ENCODE assay signal across 22 cellular contexts in the genomic region with DNA sequence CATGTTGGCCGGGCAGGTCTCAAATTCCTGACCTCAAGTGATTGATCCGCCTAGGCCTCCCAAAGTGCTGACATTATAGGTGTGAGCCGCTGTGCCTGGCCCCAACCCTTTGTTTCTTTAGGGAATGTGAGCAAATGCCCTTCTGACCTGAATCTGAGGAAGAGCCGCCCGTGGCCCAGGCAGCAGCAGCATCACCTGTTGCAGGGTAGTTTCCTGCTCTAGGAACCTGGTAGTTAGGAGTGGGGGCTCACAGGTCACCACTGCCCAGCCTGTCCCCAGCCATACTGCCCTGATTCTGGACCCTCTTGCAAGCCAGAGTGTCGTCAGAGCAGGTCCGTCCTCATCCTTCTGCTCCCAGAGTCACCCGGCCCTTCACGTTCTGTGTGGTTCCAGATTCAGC. TPM values are rescaled to one million over a fixed set of nuclear protein-coding genes. Genes with fewer than 3 reads are reported as not detected.
DNase-seq lines count a peak whose midpoint lies in the region; ATAC-seq, FAIRE-seq and TF ChIP-seq lines count a peak whose summit lies in the region.
"Had no signal": no experiment of that assay in that cellular context is flagged by ENCODE, and none has a peak within 500 bp of the region (broad histone marks: within the 10 kb centered on the region; RNA-seq: fewer than 3 reads in every experiment).

No MANE protein-coding gene starts in this region.

- no peaks in the 10 kb centered on the region for H3K9me3 ChIP-seq in HEK293 (ENCODE audit: control insufficient read depth, insufficient read depth, low read depth, low read length)
- H3K9me3 ChIP-seq in lower lobe of right lung, result no peaks in the 10 kb centered on the region
- H3K9me3 ChIP-seq: BLaER1 had no signal

- TF ChIP-seq CTCF in HEK293 (tag by site-specific recombination; IDR thresholded peaks at IDR 0.05), result no peak
- no peak for TF ChIP-seq CTCF in lower lobe of right lung (IDR thresholded peaks at IDR 0.05)
- no peak for TF ChIP-seq CTCF in coronary artery (IDR thresholded peaks at IDR 0.05)

- H3K4me3 ChIP-seq in HEK293 (ENCODE audit: low read depth, low read length) (no peak overlapping the region), lower lobe of right lung (no peak overlapping the region), coronary artery (no peak overlapping the region)
- H3K4me3 ChIP-seq: BLaER1, GM12878, GM23248 had no signal

- H3K9me3 Mint-ChIP-seq in activated naive CD4-positive, alpha-beta T cell treated with anti-CD3 and anti-CD28 coated beads, Interleukin-2, amount 50 U/mL, for 24 hours, result no peaks in the 10 kb centered on the region
- no peaks in the 10 kb centered on the region for H3K9me3 Mint-ChIP-seq in stimulated activated effector memory CD8-positive, alpha-beta T cell treated with anti-CD3 and anti-CD28 coated beads, Interleukin-12 subunit alpha, Interleukin-12 subunit beta, amount 100 ng/mL, for 72 hours

- no peaks in the 10 kb centered on the region for H3K36me3 Mint-ChIP-seq in activated naive CD4-positive, alpha-beta T cell treated with anti-CD3 and anti-CD28 coated beads, Interleukin-2, amount 50 U/mL, for 24 hours
- peaks cover 28% of the 10 kb centered on the region for H3K36me3 Mint-ChIP-seq in stimulated activated effector memory CD8-positive, alpha-beta T cell treated with anti-CD3 and anti-CD28 coated beads, Interleukin-12 subunit alpha, Interleukin-12 subunit beta, amount 100 ng/mL, for 72 hours

- DNase-seq in activated naive CD4-positive, alpha-beta T cell (lab: John Stamatoyannopoulos, UW), result no peak
- peak; percentile 22 for DNase-seq in lower lobe of right lung
- DNase-seq in stimulated activated effector memory CD8-positive, alpha-beta T cell treated with anti-CD3 and anti-CD28 coated beads, Interleukin-12 subunit alpha, Interleukin-12 subunit beta, amount 100 ng/mL, for 72 hours (ENCODE audit: low spot score in 2 of 2), result no peak
- no peak for DNase-seq in HTR-8/SVneo (ENCODE audit: insufficient read length, low spot score)
- DNase-seq in coronary artery (ENCODE audit: low spot score), result no peak
- DNase-seq: CD8-positive, alpha-beta memory T cell; COR-L47; DMS 273 treated with DMSO at 0.1 percent for 48 hours; DMS53; DND-41; EL; GM23248; HCEC 1CT; HFFc6 had no signal

- POLR2A ChIA-PET in HEK293 (lab: Yijun Ruan, JAX), result no interaction called here

- intact Hi-C loops in lower lobe of right lung (cut with DNase I), result no loop called here

- peaks cover 5% of the 10 kb centered on the region for H3K4me1 Mint-ChIP-seq in activated naive CD4-positive, alpha-beta T cell treated with anti-CD3 and anti-CD28 coated beads, Interleukin-2, amount 50 U/mL, for 24 hours
- peaks cover 13% of the 10 kb centered on the region for H3K4me1 Mint-ChIP-seq in stimulated activated effector memory CD8-positive, alpha-beta T cell treated with anti-CD3 and anti-CD28 coated beads, Interleukin-12 subunit alpha, Interleukin-12 subunit beta, amount 100 ng/mL, for 72 hours

- CTCF ChIA-PET in HEK293 (lab: Yijun Ruan, JAX), result no interaction called here

- H3K27me3 ChIP-seq in lower lobe of right lung (ENCODE audit: low read depth), result no peaks in the 10 kb centered on the region

- H3K4me3 Mint-ChIP-seq in activated naive CD4-positive, alpha-beta T cell treated with anti-CD3 and anti-CD28 coated beads, Interleukin-2, amount 50 U/mL, for 24 hours, result no peak overlapping the region
- H3K4me3 Mint-ChIP-seq in stimulated activated effector memory CD8-positive, alpha-beta T cell treated with anti-CD3 and anti-CD28 coated beads, Interleukin-12 subunit alpha, Interleukin-12 subunit beta, amount 100 ng/mL, for 72 hours, result peak overlapping the region; percentile 36
- H3K4me3 Mint-ChIP-seq: HFFc6 had no signal

- H3K36me3 ChIP-seq in HEK293 (ENCODE audit: control insufficient read depth in 2 of 2, insufficient read depth in 1 of 2, low read length in 2 of 2), result peaks cover 34 to 37% of the 10 kb centered on the region in 2 experiments
- no peaks in the 10 kb centered on the region for H3K36me3 ChIP-seq in lower lobe of right lung

- H3K27me3 Mint-ChIP-seq in activated naive CD4-positive, alpha-beta T cell treated with anti-CD3 and anti-CD28 coated beads, Interleukin-2, amount 50 U/mL, for 24 hours, result peaks cover 3% of the 10 kb centered on the region

- H3K4me1 ChIP-seq in HEK293 (ENCODE audit: control insufficient read depth, insufficient read depth, low read length) (no peaks in the 10 kb centered on the region; the same call in 1 of the 2 replicates), lower lobe of right lung (peaks cover 16% of the 10 kb centered on the region)

- peak overlapping the region; percentile 30 for H3K27ac Mint-ChIP-seq in activated naive CD4-positive, alpha-beta T cell treated with anti-CD3 and anti-CD28 coated beads, Interleukin-2, amount 50 U/mL, for 24 hours
- H3K27ac Mint-ChIP-seq in stimulated activated effector memory CD8-positive, alpha-beta T cell treated with anti-CD3 and anti-CD28 coated beads, Interleukin-12 subunit alpha, Interleukin-12 subunit beta, amount 100 ng/mL, for 72 hours, result no peak overlapping the region
- H3K27ac Mint-ChIP-seq: CD14-positive monocyte, HFFc6 had no signal

- no peak overlapping the region for H3K27ac ChIP-seq in HEK293 (ENCODE audit: extremely low read depth, low read depth, low read length)
- H3K27ac ChIP-seq in lower lobe of right lung, result no peak overlapping the region
- H3K27ac ChIP-seq in coronary artery, result no peak overlapping the region
- H3K27ac ChIP-seq: 22Rv1, BLaER1, GM23248 had no signal

- FAIRE-seq in HTR-8/SVneo (lab: Jason Lieb, UNC), result no peak
- FAIRE-seq: GM12878, H54 had no signal

- ATAC-seq in lower lobe of right lung (no peak), GM18502 (IDR thresholded peaks at IDR 0.05; ENCODE audit: poor library complexity, unreplicated experiment) (no peak)
- no peak for ATAC-seq in stimulated activated effector memory CD8-positive, alpha-beta T cell treated with anti-CD3 and anti-CD28 coated beads, Interleukin-12 subunit alpha, Interleukin-12 subunit beta, amount 100 ng/mL, for 72 hours
- ATAC-seq: GM12878 had no signal

TF ChIP-seq in HEK293, 187 proteins besides CTCF, POLR2A, EP300 and RAD21:
- TF ChIP-seq, protein P1, sequence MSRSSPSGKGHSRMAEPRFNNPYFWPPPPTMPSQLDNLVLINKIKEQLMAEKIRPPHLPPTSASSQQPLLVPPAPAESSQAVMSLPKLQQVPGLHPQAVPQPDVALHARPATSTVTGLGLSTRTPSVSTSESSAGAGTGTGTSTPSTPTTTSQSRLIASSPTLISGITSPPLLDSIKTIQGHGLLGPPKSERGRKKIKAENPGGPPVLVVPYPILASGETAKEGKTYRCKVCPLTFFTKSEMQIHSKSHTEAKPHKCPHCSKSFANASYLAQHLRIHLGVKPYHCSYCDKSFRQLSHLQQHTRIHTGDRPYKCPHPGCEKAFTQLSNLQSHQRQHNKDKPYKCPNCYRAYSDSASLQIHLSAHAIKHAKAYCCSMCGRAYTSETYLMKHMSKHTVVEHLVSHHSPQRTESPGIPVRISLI (tag by site-specific recombination; IDR thresholded peaks at IDR 0.05), result no peak
- TF ChIP-seq SCRT1 (tag by site-specific recombination; IDR thresholded peaks at IDR 0.05; ENCODE audit: borderline replicate concordance), result peak; percentile 74; the same call in 1 of the 2 replicates
- no peak for TF ChIP-seq ZNF311 (tag by site-specific recombination; IDR thresholded peaks at IDR 0.05; ENCODE audit: borderline replicate concordance)
- no peak for TF ChIP-seq ZNF677 (tag by site-specific recombination; IDR thresholded peaks at IDR 0.05)
- no peak for TF ChIP-seq RBAK (tag by site-specific recombination; IDR thresholded peaks at IDR 0.05)
- TF ChIP-seq SCRT2 (tag by site-specific recombination; IDR thresholded peaks at IDR 0.05), result peak; percentile 89
- no peak for TF ChIP-seq ZBTB21 (tag by site-specific recombination; IDR thresholded peaks at IDR 0.05)
- no peak for TF ChIP-seq MZF1 (tag by site-specific recombination; IDR thresholded peaks at IDR 0.05; ENCODE audit: borderline replicate concordance)
- TF ChIP-seq GLIS2 (tag by site-specific recombination; IDR thresholded peaks at IDR 0.05), result no peak
- TF ChIP-seq ZNF624 (tag by site-specific recombination; IDR thresholded peaks at IDR 0.05), result no peak
- TF ChIP-seq ZNF777 (tag by site-specific recombination; IDR thresholded peaks at IDR 0.05; ENCODE audit: borderline replicate concordance), result no peak
- peak; percentile 12; the same call in 1 of the 2 replicates for TF ChIP-seq ZNF600 (tag by site-specific recombination; IDR thresholded peaks at IDR 0.05)
- TF ChIP-seq ZNF426 (tag by site-specific recombination; IDR thresholded peaks at IDR 0.05), result no peak
- no peak for TF ChIP-seq GFI1B (tag by site-specific recombination; IDR thresholded peaks at IDR 0.05)
- TF ChIP-seq REPIN1 (tag by site-specific recombination; IDR thresholded peaks at IDR 0.05; ENCODE audit: low read depth), result no peak
- TF ChIP-seq HOXD13 (CRISPR knock-in tag; IDR thresholded peaks at IDR 0.05; ENCODE audit: borderline replicate concordance), result no peak
- TF ChIP-seq ZNF202 (tag by site-specific recombination; IDR thresholded peaks at IDR 0.05; ENCODE audit: borderline replicate concordance), result no peak
- no peak for TF ChIP-seq ZNF561 (tag by site-specific recombination; IDR thresholded peaks at IDR 0.05; ENCODE audit: borderline replicate concordance)
- no peak for TF ChIP-seq ZNF174 (tag by site-specific recombination; IDR thresholded peaks at IDR 0.05)
- TF ChIP-seq ZNF114 (tag by site-specific recombination; IDR thresholded peaks at IDR 0.05), result no peak
- no peak for TF ChIP-seq ZNF404 (tag by site-specific recombination; IDR thresholded peaks at IDR 0.05)
- no peak for TF ChIP-seq YY1 (tag by site-specific recombination; IDR thresholded peaks at IDR 0.05)
- no peak for TF ChIP-seq OVOL3 (tag by site-specific recombination; IDR thresholded peaks at IDR 0.05)
- TF ChIP-seq, protein P2, sequence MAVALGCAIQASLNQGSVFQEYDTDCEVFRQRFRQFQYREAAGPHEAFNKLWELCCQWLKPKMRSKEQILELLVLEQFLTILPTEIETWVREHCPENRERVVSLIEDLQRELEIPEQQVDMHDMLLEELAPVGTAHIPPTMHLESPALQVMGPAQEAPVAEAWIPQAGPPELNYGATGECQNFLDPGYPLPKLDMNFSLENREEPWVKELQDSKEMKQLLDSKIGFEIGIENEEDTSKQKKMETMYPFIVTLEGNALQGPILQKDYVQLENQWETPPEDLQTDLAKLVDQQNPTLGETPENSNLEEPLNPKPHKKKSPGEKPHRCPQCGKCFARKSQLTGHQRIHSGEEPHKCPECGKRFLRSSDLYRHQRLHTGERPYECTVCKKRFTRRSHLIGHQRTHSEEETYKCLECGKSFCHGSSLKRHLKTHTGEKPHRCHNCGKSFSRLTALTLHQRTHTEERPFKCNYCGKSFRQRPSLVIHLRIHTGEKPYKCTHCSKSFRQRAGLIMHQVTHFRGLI (tag by site-specific recombination; IDR thresholded peaks at IDR 0.05), result no peak

RNA-seq across cellular contexts. Expression of a gene that starts 13.0 kb away (rescaled TPM):
- total RNA-seq in lower lobe of right lung, result 20.4 TPM

RNA-seq across cellular contexts. Expression of a gene that starts 13.8 kb away (rescaled TPM):
- 96.2 TPM for total RNA-seq in lower lobe of right lung

RNA-seq across cellular contexts. Expression of a gene that starts 24.5 kb away (rescaled TPM):
- total RNA-seq in lower lobe of right lung, result 9.5 TPM

RNA-seq across cellular contexts. Expression of a gene that starts 24.8 kb away (rescaled TPM):
- total RNA-seq in lower lobe of right lung, result 36.5 TPM
